28 cellular contexts compared by ENCODE assay signal in genomic region chr12:106655577-106655976, GRCh38.
"Had no signal": no experiment of that assay in that cellular context is flagged by ENCODE, and none has a peak within 500 bp of the region (broad histone marks: within the 10 kb centered on the region; RNA-seq: fewer than 3 reads in every experiment).

No MANE protein-coding gene starts in this region.

- H3K27ac ChIP-seq: adrenal gland, KMS-11, SK-N-MC had no signal

- H3K4me3 ChIP-seq: adrenal gland, MG63, SK-N-MC had no signal

- DNase-seq: activated CD4-positive, alpha-beta memory T cell treated with anti-CD3 and anti-CD28 coated beads, Interleukin-2, amount 10 ng/mL, durations not matched to agents 7 days and 5 days; activated CD4-positive, alpha-beta T cell treated with anti-CD3 and anti-CD28 coated beads, Interleukin-2, amount 10 ng/mL, durations not matched to agents 7 days and 5 days; activated CD4-positive, CD25-positive, alpha-beta regulatory T cell; activated gamma-delta T cell treated with Interleukin-2 at 50 U/mL for 16 hours; activated naive CD4-positive, alpha-beta T cell treated with anti-CD3 and anti-CD28 coated beads, Interleukin-2, amount 50 U/mL, for 16 hours; activated naive CD8-positive, alpha-beta T cell treated with anti-CD3 and anti-CD28 coated beads, Interleukin-2, amount 10 ng/mL, durations not matched to agents 7 days and 5 days; activated T-cell treated with anti-CD3 and anti-CD28 coated beads for 4 hours; activated T-cell treated with anti-CD3 and anti-CD28 coated beads, Interleukin-2, amount 50 U/mL, for 48 hours; adrenal gland; aorta; MG63; NCI-H1092; NCI-H1417; NCI-H1930; NCI-H2171; NCI-H2227 treated with DMSO at 0.1 percent for 48 hours; NCI-H446 treated with DMSO at 0.1 percent for 48 hours; NCI-H526; NCI-H82; OCI-M1; RPMI8226; T-cell; T-helper 2 cell; T1000 had no signal

- H3K4me1 ChIP-seq: adrenal gland had no signal

- H3K9me3 ChIP-seq: adrenal gland, MG63 had no signal

- FAIRE-seq: colon, TTC549 had no signal

- H3K9ac ChIP-seq: KMS-11 had no signal

- H3K36me3 ChIP-seq: adrenal gland, MG63 had no signal
